In the genomic region with DNA sequence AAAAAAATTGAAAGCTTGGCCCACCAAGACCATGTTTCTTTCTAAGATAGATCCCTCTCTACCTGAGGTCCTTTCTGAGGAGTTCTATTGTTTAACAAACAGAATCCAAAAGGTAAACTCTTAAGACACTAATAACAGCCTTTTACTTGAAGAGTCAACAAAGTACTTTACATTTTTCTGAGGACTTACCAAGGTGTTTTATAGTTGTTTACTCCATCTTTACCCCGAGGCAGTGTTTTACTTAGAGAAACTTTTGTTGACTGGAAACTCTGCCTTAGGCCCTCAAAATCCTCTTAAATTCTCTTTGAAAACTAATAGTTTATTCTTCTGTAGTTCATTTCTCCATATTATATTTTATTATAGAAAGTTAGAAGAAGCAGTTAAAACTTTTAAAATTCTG, we compare ENCODE assay signal across 19 cellular contexts. TPM values are rescaled to one million over a fixed set of nuclear protein-coding genes. Genes with fewer than 3 reads are reported as not detected.
"Had no signal": no experiment of that assay in that cellular context is flagged by ENCODE, and none has a peak within 500 bp of the region (broad histone marks: within the 10 kb centered on the region; RNA-seq: fewer than 3 reads in every experiment).

No MANE protein-coding gene starts in this region.

- H3K4me3 ChIP-seq: colonic mucosa, esophagus muscularis mucosa, gastrocnemius medialis, heart right ventricle, left lung, lower lobe of right lung, mucosa of descending colon had no signal

- ATAC-seq: gastrocnemius medialis, heart right ventricle, left cardiac atrium, left lung, left ventricle myocardium superior, lower lobe of right lung, mucosa of descending colon had no signal

- DNase-seq: colonic mucosa; cortex of kidney; effector CD8-positive, alpha-beta T cell; foreskin fibroblast; foreskin melanocyte; gastrocnemius medialis; glutamatergic neuron; head of caudate nucleus; heart right ventricle; hippocampal formation; left cardiac atrium; left lung; left ventricle myocardium superior; lower lobe of right lung; mesenchymal stem cell; mucosa of descending colon; naive B cell had no signal

RNA-seq across cellular contexts. Expression of gene NOX4, which starts 49.7 kb away (rescaled TPM):
- total RNA-seq: myocyte had no signal
